18 cellular contexts compared by ENCODE assay signal in genomic region chr11:4203603-4204360, GRCh38.
DNase-seq lines count a peak whose midpoint lies in the region; ATAC-seq and TF ChIP-seq lines count a peak whose summit lies in the region.
"Had no signal": no experiment of that assay in that cellular context is flagged by ENCODE, and none has a peak within 500 bp of the region (broad histone marks: within the 10 kb centered on the region; RNA-seq: fewer than 3 reads in every experiment).

No MANE protein-coding gene starts in this region.

- H3K9me3 ChIP-seq in SJCRH30 (replicated peaks): no peaks in the 10 kb centered on the region
- H3K9me3 ChIP-seq: transverse colon had no signal

- H3K4me1 ChIP-seq in SJCRH30: no peaks in the 10 kb centered on the region
- H3K4me1 ChIP-seq: transverse colon had no signal

- ATAC-seq in WTC11: peak; percentile 100
- ATAC-seq: left colon had no signal

- H3K4me3 ChIP-seq in AG10803 (ENCODE audit: low read length): no peak overlapping the region
- no peak overlapping the region for H3K4me3 ChIP-seq in SJCRH30
- H3K4me3 ChIP-seq: transverse colon had no signal

- CTCF ChIA-PET in WTC11 (lab: Charles Lee): interaction anchor here (0.6 to 2.6 kb wide), 15 partner anchors 9 to 349 kb away, joined by 3 to 28 read pairs (median 3); partner anchors contain the start of gene TRIM21

- no peaks in the 10 kb centered on the region for H3K36me3 Mint-ChIP-seq in WTC11
- H3K36me3 Mint-ChIP-seq: CD8-positive, alpha-beta memory T cell had no signal

- no peaks in the 10 kb centered on the region for H3K36me3 ChIP-seq in SJCRH30
- H3K36me3 ChIP-seq: transverse colon had no signal

- no peak overlapping the region for H3K27ac ChIP-seq in SJCRH30
- H3K27ac ChIP-seq: transverse colon had no signal

- H3K27ac Mint-ChIP-seq in WTC11: no peak overlapping the region
- H3K27ac Mint-ChIP-seq: CD8-positive, alpha-beta memory T cell had no signal

- H3K27me3 ChIP-seq in SJCRH30: no peaks in the 10 kb centered on the region
- H3K27me3 ChIP-seq: transverse colon had no signal

- H3K4me3 Mint-ChIP-seq in WTC11: no peak overlapping the region

- 0 out of 2 replicates have a peak, but pooled peaks have one; percentile 4 for TF ChIP-seq CTCF in AG10803 (conservative IDR thresholded peaks at IDR 0.05; ENCODE audit: low read length)
- peak; percentile 17; the same call in 1 of the 2 replicates for TF ChIP-seq CTCF in WTC11 (IDR thresholded peaks at IDR 0.05)
- no peak for TF ChIP-seq CTCF in GM10266 (IDR thresholded peaks at IDR 0.05; ENCODE audit: control insufficient read depth, insufficient read depth, low read depth, missing control alignments)

- DNase-seq in AG10803 (ENCODE audit: low read depth): no peak
- peak; percentile 23 for DNase-seq in HT-29 (ENCODE audit: low spot score)
- no peak for DNase-seq in WTC11 (ENCODE audit: low spot score)
- peak; percentile 52 for DNase-seq in iPS-NIHi11 (ENCODE audit: low spot score)
- no peak for DNase-seq in COR-L47 (lab: John Stamatoyannopoulos, UW)
- no peak for DNase-seq in NCI-H2227 (lab: John Stamatoyannopoulos, UW; ENCODE audit: unreplicated experiment)
- DNase-seq in GM10266 (ENCODE audit: extremely low spot score): no peak
- DNase-seq in SJCRH30: no peak
- DNase-seq: activated naive CD4-positive, alpha-beta T cell; CD8-positive, alpha-beta memory T cell; DND-41; KBM-7; left colon; NCI-H1105; retina; stimulated activated CD4-positive, alpha-beta T cell treated with anti-CD3 and anti-CD28 coated beads, Interleukin-15, amount 100 ng/mL, for 24 hours; stimulated activated naive CD4-positive, alpha-beta T cell treated with Interleukin-2 at 50 U/mL for 16 hours; transverse colon had no signal

- no peaks in the 10 kb centered on the region for H3K27me3 Mint-ChIP-seq in WTC11 (ENCODE audit: low read depth)

- peaks cover 6% of the 10 kb centered on the region for H3K9me3 Mint-ChIP-seq in WTC11

- H3K4me1 Mint-ChIP-seq in WTC11: peaks cover 4% of the 10 kb centered on the region
- H3K4me1 Mint-ChIP-seq: CD8-positive, alpha-beta memory T cell had no signal

- POLR2A ChIA-PET in WTC11 (lab: Charles Lee): interaction anchor here (0.7 kb wide), 1 partner anchor 17 kb away, joined by 3 read pairs; no protein-coding TSS in a partner anchor

TF ChIP-seq in WTC11, 78 proteins besides CTCF, POLR2A, EP300 and RAD21:
- no peak for TF ChIP-seq MAX (CRISPR knock-in tag; IDR thresholded peaks at IDR 0.05)
- TF ChIP-seq FOXP1 (CRISPR knock-in tag; IDR thresholded peaks at IDR 0.05; ENCODE audit: borderline replicate concordance): no peak
- TF ChIP-seq ZNF263 (CRISPR knock-in tag; IDR thresholded peaks at IDR 0.05; ENCODE audit: low read depth): no peak
- TF ChIP-seq SOX15 (CRISPR knock-in tag; IDR thresholded peaks at IDR 0.05): no peak
- no peak for TF ChIP-seq ZNF121 (CRISPR knock-in tag; IDR thresholded peaks at IDR 0.05)
- no peak for TF ChIP-seq CBFB (CRISPR knock-in tag; IDR thresholded peaks at IDR 0.05; ENCODE audit: low read depth)
- TF ChIP-seq ZNF671 (CRISPR knock-in tag; IDR thresholded peaks at IDR 0.05): no peak
- TF ChIP-seq FOXJ3 (CRISPR knock-in tag; IDR thresholded peaks at IDR 0.05; ENCODE audit: borderline replicate concordance): no peak
- TF ChIP-seq ATF3 (CRISPR knock-in tag; conservative IDR thresholded peaks at IDR 0.05): no peak
- no peak for TF ChIP-seq ZNF416 (CRISPR knock-in tag; IDR thresholded peaks at IDR 0.05)

Comparison
In these comparisons a context has a peak if more than half of its experiments do, and no peak if none do; other contexts are left out.
1. DNase-seq: peak in HT-29 (single experiment) and iPS-NIHi11 (single experiment); none in AG10803 (single experiment), WTC11 (single experiment), COR-L47 (single experiment), NCI-H2227 (single experiment), GM10266 (single experiment) and SJCRH30 (0 of 2).